In genomic region chr3:13174803-13175135, GRCh38 we compare ENCODE assay signal across 25 cellular contexts.
A peak's percentile ranks its signal among the peaks of the same experiment; 100 is the strongest.
DNase-seq lines count a peak whose midpoint lies in the region; ATAC-seq and TF ChIP-seq lines count a peak whose summit lies in the region.
"Had no signal": no experiment of that assay in that cellular context is flagged by ENCODE, and none has a peak within 500 bp of the region (broad histone marks: within the 10 kb centered on the region; RNA-seq: fewer than 3 reads in every experiment).

No MANE protein-coding gene starts in this region.

- H3K4me1 ChIP-seq in MM.1S (ENCODE audit: low read length), result no peaks in the 10 kb centered on the region
- H3K4me1 ChIP-seq: A549, BE2C had no signal

- no peak overlapping the region for H3K4me2 ChIP-seq in MM.1S (ENCODE audit: low read depth, low read length)
- H3K4me2 ChIP-seq: A549 had no signal

- H2AFZ ChIP-seq in MM.1S (ENCODE audit: low read length), result no peak overlapping the region
- H2AFZ ChIP-seq: GM23248 had no signal

- H3K9me3 ChIP-seq in T-helper 17 cell (ENCODE audit: control insufficient read depth, low read length, poor library complexity, severe bottlenecking) (no peaks in the 10 kb centered on the region), MM.1S (replicated peaks; ENCODE audit: insufficient read depth, low read length) (no peaks in the 10 kb centered on the region)
- H3K9me3 ChIP-seq: BE2C had no signal

- H3K79me2 ChIP-seq in MM.1S (ENCODE audit: low read length), result no peaks in the 10 kb centered on the region

- no peaks in the 10 kb centered on the region for H3K9me2 ChIP-seq in MM.1S (replicated peaks; ENCODE audit: insufficient read depth, low read length)

- no peak overlapping the region for H3K4me3 ChIP-seq in MM.1S (ENCODE audit: low read length)
- H3K4me3 ChIP-seq: A549; BLaER1 treated with 17β-estradiol and CSF1 and Interleukin-3, amounts not matched to agents 10 nM and 100 nM; GM12878; GM23248 had no signal

- no peak overlapping the region for H3K4me3 Mint-ChIP-seq in T-helper 17 cell
- H3K4me3 Mint-ChIP-seq: CD14-positive monocyte; CD4-positive, alpha-beta T cell had no signal

- intact Hi-C loops in cardiac septum (cut with DNase I) (no loop called here), Right ventricle myocardium superior (cut with DNase I) (no loop called here), posterior vena cava (cut with DNase I) (no loop called here)

- no peaks in the 10 kb centered on the region for H3K27me3 ChIP-seq in MM.1S (replicated peaks; ENCODE audit: insufficient read depth, low read length)
- H3K27me3 ChIP-seq: BE2C; BLaER1 treated with 17β-estradiol and CSF1 and Interleukin-3, amounts not matched to agents 10 nM and 100 nM had no signal

- no peak for ATAC-seq in Right ventricle myocardium superior (ENCODE audit: poor library complexity)
- ATAC-seq in T-helper 17 cell, result no peak
- ATAC-seq: A549, GM12878 had no signal

- H3K27ac ChIP-seq in MM.1S (ENCODE audit: low read length), result no peak overlapping the region
- H3K27ac ChIP-seq: A549; BLaER1 treated with 17β-estradiol and CSF1 and Interleukin-3, amounts not matched to agents 10 nM and 100 nM; GM23248 had no signal

- H3K36me3 Mint-ChIP-seq in T-helper 17 cell (ENCODE audit: low read depth), result peaks cover 3% of the 10 kb centered on the region
- H3K36me3 Mint-ChIP-seq: CD14-positive monocyte had no signal

- H3K4me1 Mint-ChIP-seq in T-helper 17 cell, result peaks cover 2% of the 10 kb centered on the region
- H3K4me1 Mint-ChIP-seq: CD14-positive monocyte; CD8-positive, alpha-beta memory T cell had no signal

- H3K27me3 Mint-ChIP-seq in T-helper 17 cell, result no peaks in the 10 kb centered on the region
- H3K27me3 Mint-ChIP-seq: CD4-positive, alpha-beta T cell had no signal

- H4K20me1 ChIP-seq in MM.1S (ENCODE audit: insufficient read depth, low read length), result no peaks in the 10 kb centered on the region

- no peaks in the 10 kb centered on the region for H3K36me3 ChIP-seq in MM.1S (replicated peaks; ENCODE audit: insufficient read depth, low read length)
- H3K36me3 ChIP-seq: BE2C; BLaER1 treated with 17β-estradiol and CSF1 and Interleukin-3, amounts not matched to agents 10 nM and 100 nM had no signal

- H3K9ac ChIP-seq in MM.1S (ENCODE audit: low read length), result no peak overlapping the region
- H3K9ac ChIP-seq: BLaER1 treated with 17β-estradiol and CSF1 and Interleukin-3, amounts not matched to agents 10 nM and 100 nM; GM23248 had no signal

- H3F3A ChIP-seq in MM.1S (ENCODE audit: insufficient read depth, low read length), result no peaks in the 10 kb centered on the region

- DNase-seq in cardiac septum (ENCODE audit: low spot score), result peak; percentile 57
- no peak for DNase-seq in Right ventricle myocardium superior
- DNase-seq in T-helper 17 cell, result no peak
- peak; percentile 53 for DNase-seq in mesenteric fat pad (ENCODE audit: low spot score)
- peak; percentile 26 for DNase-seq in posterior vena cava (ENCODE audit: low spot score)
- DNase-seq in MM.1S, result no peak
- DNase-seq in stimulated activated CD4-positive, alpha-beta T cell treated with anti-CD3 and anti-CD28 coated beads, Interleukin-4, amount 100 ng/mL, for 1 hour, result no peak
- DNase-seq in NK-92 treated with Interleukin-12 subunit alpha and Interleukin-12 subunit beta, amount 100 ng/mL, for 24 hours (lab: John Stamatoyannopoulos, UW), result no peak
- DNase-seq: 8988T; ACHN; AML-193; BE2C; CD4-positive, alpha-beta T cell; CD8-positive, alpha-beta memory T cell; DMS 273 treated with DMSO at 0.1 percent for 48 hours; DMS79; EL; GDM1; GM23248; H7; HCEC 1CT had no signal

- peak overlapping the region; percentile 29 for H3K27ac Mint-ChIP-seq in T-helper 17 cell
- H3K27ac Mint-ChIP-seq: CD4-positive, alpha-beta T cell; CD8-positive, alpha-beta memory T cell had no signal

- TF ChIP-seq CTCF in MM.1S (IDR thresholded peaks at IDR 0.05; ENCODE audit: low read length), result no peak

Comparison
In these comparisons a context has a peak if more than half of its experiments do, and no peak if none do; other contexts are left out.
1. DNase-seq: peak in cardiac septum (single experiment), mesenteric fat pad (single experiment) and posterior vena cava (single experiment); none in Right ventricle myocardium superior (single experiment), T-helper 17 cell (0 of 3), MM.1S (single experiment), stimulated activated CD4-positive, alpha-beta T cell treated with anti-CD3 and anti-CD28 coated beads, Interleukin-4, amount 100 ng/mL, for 1 hour (single experiment) and NK-92 treated with Interleukin-12 subunit alpha and Interleukin-12 subunit beta, amount 100 ng/mL, for 24 hours (single experiment).